In genomic region chr5:143541943-143542797, GRCh38 we compare ENCODE assay signal across 1 cellular context.
A peak's percentile ranks its signal among the peaks of the same experiment; 100 is the strongest.
TF ChIP-seq lines count a peak whose summit lies in the region.

No MANE protein-coding gene starts in this region.

TF ChIP-seq in HEK293, 187 proteins besides CTCF, POLR2A, EP300 and RAD21 (continued from another document and continues in another):
- TF ChIP-seq, protein P1, sequence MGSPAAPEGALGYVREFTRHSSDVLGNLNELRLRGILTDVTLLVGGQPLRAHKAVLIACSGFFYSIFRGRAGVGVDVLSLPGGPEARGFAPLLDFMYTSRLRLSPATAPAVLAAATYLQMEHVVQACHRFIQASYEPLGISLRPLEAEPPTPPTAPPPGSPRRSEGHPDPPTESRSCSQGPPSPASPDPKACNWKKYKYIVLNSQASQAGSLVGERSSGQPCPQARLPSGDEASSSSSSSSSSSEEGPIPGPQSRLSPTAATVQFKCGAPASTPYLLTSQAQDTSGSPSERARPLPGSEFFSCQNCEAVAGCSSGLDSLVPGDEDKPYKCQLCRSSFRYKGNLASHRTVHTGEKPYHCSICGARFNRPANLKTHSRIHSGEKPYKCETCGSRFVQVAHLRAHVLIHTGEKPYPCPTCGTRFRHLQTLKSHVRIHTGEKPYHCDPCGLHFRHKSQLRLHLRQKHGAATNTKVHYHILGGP (tag by site-specific recombination; IDR thresholded peaks at IDR 0.05) = peak; percentile 38; the same call in 1 of the 2 replicates
- TF ChIP-seq, protein P2, sequence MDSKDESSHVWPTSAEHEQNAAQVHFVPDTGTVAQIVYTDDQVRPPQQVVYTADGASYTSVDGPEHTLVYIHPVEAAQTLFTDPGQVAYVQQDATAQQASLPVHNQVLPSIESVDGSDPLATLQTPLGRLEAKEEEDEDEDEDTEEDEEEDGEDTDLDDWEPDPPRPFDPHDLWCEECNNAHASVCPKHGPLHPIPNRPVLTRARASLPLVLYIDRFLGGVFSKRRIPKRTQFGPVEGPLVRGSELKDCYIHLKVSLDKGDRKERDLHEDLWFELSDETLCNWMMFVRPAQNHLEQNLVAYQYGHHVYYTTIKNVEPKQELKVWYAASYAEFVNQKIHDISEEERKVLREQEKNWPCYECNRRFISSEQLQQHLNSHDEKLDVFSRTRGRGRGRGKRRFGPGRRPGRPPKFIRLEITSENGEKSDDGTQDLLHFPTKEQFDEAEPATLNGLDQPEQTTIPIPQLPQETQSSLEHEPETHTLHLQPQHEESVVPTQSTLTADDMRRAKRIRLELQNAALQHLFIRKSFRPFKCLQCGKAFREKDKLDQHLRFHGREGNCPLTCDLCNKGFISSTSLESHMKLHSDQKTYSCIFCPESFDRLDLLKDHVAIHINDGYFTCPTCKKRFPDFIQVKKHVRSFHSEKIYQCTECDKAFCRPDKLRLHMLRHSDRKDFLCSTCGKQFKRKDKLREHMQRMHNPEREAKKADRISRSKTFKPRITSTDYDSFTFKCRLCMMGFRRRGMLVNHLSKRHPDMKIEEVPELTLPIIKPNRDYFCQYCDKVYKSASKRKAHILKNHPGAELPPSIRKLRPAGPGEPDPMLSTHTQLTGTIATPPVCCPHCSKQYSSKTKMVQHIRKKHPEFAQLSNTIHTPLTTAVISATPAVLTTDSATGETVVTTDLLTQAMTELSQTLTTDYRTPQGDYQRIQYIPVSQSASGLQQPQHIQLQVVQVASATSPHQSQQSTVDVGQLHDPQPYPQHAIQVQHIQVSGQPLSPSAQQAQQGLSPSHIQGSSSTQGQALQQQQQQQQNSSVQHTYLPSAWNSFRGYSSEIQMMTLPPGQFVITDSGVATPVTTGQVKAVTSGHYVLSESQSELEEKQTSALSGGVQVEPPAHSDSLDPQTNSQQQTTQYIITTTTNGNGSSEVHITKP (tag by site-specific recombination; IDR thresholded peaks at IDR 0.05) = peak; percentile 71
- TF ChIP-seq ZNF184 (tag by site-specific recombination; IDR thresholded peaks at IDR 0.05) (no peak), FEZF1 (tag by site-specific recombination; IDR thresholded peaks at IDR 0.05) (peak; percentile 53), ZNF529 (tag by site-specific recombination; IDR thresholded peaks at IDR 0.05; ENCODE audit: insufficient replicate concordance) (no peak), ZNF311 (tag by site-specific recombination; IDR thresholded peaks at IDR 0.05; ENCODE audit: borderline replicate concordance) (no peak), ZNF133 (tag by site-specific recombination; IDR thresholded peaks at IDR 0.05) (no peak), GLI4 (tag by site-specific recombination; IDR thresholded peaks at IDR 0.05) (no peak), ZNF664 (tag by site-specific recombination; IDR thresholded peaks at IDR 0.05) (no peak), ZNF280C (tag by site-specific recombination; IDR thresholded peaks at IDR 0.05) (no peak), WT1 (tag by site-specific recombination; IDR thresholded peaks at IDR 0.05) (no peak), ZNF776 (tag by site-specific recombination; IDR thresholded peaks at IDR 0.05; ENCODE audit: borderline replicate concordance) (no peak), ZNF843 (tag by site-specific recombination; IDR thresholded peaks at IDR 0.05) (0 out of 2 replicates have a peak, but pooled peaks have one; percentile 39), ZNF544 (tag by site-specific recombination; IDR thresholded peaks at IDR 0.05) (no peak), REPIN1 (tag by site-specific recombination; IDR thresholded peaks at IDR 0.05; ENCODE audit: low read depth) (no peak), ZNF792 (tag by site-specific recombination; IDR thresholded peaks at IDR 0.05) (no peak), ZNF398 (tag by site-specific recombination; IDR thresholded peaks at IDR 0.05) (0 out of 2 replicates have a peak, but pooled peaks have one; percentile 27), ZNF530 (tag by site-specific recombination; IDR thresholded peaks at IDR 0.05; ENCODE audit: low read depth) (no peak), GFI1B (tag by site-specific recombination; IDR thresholded peaks at IDR 0.05) (no peak), ZNF580 (tag by site-specific recombination; IDR thresholded peaks at IDR 0.05) (no peak), ZNF513 (tag by site-specific recombination; IDR thresholded peaks at IDR 0.05) (no peak), ZNF560 (tag by site-specific recombination; IDR thresholded peaks at IDR 0.05; ENCODE audit: borderline replicate concordance) (no peak), ZNF18 (tag by site-specific recombination; IDR thresholded peaks at IDR 0.05) (no peak), ZBTB49 (tag by site-specific recombination; IDR thresholded peaks at IDR 0.05; ENCODE audit: low read depth) (no peak), ZNF248 (tag by site-specific recombination; IDR thresholded peaks at IDR 0.05) (no peak), ZBTB20 (tag by site-specific recombination; IDR thresholded peaks at IDR 0.05) (0 out of 2 replicates have a peak, but pooled peaks have one; percentile 5), ZIC2 (tag by site-specific recombination; IDR thresholded peaks at IDR 0.05) (no peak), ZNF426 (tag by site-specific recombination; IDR thresholded peaks at IDR 0.05) (no peak)
- TF ChIP-seq, protein P3, sequence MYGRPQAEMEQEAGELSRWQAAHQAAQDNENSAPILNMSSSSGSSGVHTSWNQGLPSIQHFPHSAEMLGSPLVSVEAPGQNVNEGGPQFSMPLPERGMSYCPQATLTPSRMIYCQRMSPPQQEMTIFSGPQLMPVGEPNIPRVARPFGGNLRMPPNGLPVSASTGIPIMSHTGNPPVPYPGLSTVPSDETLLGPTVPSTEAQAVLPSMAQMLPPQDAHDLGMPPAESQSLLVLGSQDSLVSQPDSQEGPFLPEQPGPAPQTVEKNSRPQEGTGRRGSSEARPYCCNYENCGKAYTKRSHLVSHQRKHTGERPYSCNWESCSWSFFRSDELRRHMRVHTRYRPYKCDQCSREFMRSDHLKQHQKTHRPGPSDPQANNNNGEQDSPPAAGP (tag by site-specific recombination; IDR thresholded peaks at IDR 0.05) = no peak
- TF ChIP-seq, protein P4, sequence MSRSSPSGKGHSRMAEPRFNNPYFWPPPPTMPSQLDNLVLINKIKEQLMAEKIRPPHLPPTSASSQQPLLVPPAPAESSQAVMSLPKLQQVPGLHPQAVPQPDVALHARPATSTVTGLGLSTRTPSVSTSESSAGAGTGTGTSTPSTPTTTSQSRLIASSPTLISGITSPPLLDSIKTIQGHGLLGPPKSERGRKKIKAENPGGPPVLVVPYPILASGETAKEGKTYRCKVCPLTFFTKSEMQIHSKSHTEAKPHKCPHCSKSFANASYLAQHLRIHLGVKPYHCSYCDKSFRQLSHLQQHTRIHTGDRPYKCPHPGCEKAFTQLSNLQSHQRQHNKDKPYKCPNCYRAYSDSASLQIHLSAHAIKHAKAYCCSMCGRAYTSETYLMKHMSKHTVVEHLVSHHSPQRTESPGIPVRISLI (tag by site-specific recombination; IDR thresholded peaks at IDR 0.05) = no peak
- TF ChIP-seq, protein P5, sequence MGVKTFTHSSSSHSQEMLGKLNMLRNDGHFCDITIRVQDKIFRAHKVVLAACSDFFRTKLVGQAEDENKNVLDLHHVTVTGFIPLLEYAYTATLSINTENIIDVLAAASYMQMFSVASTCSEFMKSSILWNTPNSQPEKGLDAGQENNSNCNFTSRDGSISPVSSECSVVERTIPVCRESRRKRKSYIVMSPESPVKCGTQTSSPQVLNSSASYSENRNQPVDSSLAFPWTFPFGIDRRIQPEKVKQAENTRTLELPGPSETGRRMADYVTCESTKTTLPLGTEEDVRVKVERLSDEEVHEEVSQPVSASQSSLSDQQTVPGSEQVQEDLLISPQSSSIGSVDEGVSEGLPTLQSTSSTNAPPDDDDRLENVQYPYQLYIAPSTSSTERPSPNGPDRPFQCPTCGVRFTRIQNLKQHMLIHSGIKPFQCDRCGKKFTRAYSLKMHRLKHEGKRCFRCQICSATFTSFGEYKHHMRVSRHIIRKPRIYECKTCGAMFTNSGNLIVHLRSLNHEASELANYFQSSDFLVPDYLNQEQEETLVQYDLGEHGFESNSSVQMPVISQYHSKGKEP (tag by site-specific recombination; IDR thresholded peaks at IDR 0.05) = no peak
- TF ChIP-seq, protein P6, sequence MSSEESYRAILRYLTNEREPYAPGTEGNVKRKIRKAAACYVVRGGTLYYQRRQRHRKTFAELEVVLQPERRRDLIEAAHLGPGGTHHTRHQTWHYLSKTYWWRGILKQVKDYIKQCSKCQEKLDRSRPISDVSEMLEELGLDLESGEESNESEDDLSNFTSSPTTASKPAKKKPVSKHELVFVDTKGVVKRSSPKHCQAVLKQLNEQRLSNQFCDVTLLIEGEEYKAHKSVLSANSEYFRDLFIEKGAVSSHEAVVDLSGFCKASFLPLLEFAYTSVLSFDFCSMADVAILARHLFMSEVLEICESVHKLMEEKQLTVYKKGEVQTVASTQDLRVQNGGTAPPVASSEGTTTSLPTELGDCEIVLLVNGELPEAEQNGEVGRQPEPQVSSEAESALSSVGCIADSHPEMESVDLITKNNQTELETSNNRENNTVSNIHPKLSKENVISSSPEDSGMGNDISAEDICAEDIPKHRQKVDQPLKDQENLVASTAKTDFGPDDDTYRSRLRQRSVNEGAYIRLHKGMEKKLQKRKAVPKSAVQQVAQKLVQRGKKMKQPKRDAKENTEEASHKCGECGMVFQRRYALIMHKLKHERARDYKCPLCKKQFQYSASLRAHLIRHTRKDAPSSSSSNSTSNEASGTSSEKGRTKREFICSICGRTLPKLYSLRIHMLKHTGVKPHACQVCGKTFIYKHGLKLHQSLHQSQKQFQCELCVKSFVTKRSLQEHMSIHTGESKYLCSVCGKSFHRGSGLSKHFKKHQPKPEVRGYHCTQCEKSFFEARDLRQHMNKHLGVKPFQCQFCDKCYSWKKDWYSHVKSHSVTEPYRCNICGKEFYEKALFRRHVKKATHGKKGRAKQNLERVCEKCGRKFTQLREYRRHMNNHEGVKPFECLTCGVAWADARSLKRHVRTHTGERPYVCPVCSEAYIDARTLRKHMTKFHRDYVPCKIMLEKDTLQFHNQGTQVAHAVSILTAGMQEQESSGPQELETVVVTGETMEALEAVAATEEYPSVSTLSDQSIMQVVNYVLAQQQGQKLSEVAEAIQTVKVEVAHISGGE (tag by site-specific recombination; conservative IDR thresholded peaks at IDR 0.05; ENCODE audit: low read depth) = peak; percentile 22
